ENCODE assay signal across 10 cellular contexts in the genomic region with DNA sequence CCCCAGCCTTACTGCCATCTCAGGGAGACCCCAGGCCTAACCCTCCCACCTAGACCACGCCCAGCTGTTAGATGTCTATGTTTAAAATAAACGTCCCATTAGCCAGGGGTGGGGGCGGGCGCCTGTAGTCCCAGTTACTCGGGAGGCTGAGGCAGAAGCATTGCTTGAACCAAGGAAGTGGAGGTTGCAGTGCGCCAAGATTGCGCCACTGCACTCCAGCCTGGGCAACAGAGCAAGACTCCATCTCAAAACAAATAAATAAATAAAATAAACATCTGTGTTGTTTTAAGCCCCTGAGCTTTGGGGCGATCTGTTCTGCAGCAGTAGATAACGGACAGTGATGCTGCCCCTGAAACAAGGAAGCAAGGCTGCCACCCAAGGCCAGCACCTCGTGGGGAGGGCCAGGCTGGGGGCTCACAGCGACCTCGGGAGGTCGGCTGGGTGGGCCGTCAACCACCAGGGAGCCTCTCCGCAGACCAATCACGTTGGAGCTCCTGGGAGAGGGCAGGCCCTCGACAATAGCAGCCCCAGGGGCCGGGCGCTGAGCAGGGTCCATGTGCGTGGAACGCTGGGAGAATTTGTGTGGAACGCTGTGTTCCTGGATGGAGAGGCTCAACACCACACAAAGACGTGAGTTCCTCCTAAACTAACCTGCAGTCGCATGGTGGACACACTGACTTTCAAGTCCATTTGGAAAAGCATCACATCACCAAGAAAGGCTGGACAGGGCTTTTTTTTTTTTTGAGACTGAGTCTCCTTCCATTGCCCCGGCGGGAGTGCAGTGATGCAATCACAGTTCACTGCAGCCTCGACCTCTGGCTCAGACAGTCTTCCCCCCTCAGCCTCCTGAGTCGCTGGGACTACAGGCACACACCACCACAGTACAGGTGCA. TPM values are rescaled to one million over a fixed set of nuclear protein-coding genes. Genes with fewer than 3 reads are reported as not detected.
A peak's percentile ranks its signal among the peaks of the same experiment; 100 is the strongest.
DNase-seq lines count a peak whose midpoint lies in the region; ATAC-seq, FAIRE-seq and TF ChIP-seq lines count a peak whose summit lies in the region.
"Had no signal": no experiment of that assay in that cellular context is flagged by ENCODE, and none has a peak within 500 bp of the region (broad histone marks: within the 10 kb centered on the region; RNA-seq: fewer than 3 reads in every experiment).

No MANE protein-coding gene starts in this region.

- 54% methylated on average over 27 of the region's 28 CpGs for WGBS in K562 (ENCODE audit: insufficient coverage, low coverage, missing lambda C conversion rate)

- TF ChIP-seq POLR2A in K562 (conservative IDR thresholded peaks at IDR 0.05): no peak

- no peaks in the 10 kb centered on the region for H3K36me3 Mint-ChIP-seq in nephron (ENCODE audit: low read depth)

- peaks cover 3% of the 10 kb centered on the region; the same call in 1 of the 2 replicates for H4K20me1 ChIP-seq in K562 (replicated peaks; ENCODE audit: control insufficient read depth, insufficient read depth, low read length)

- CTCF ChIA-PET in K562 (lab: Yijun Ruan, JAX; ENCODE audit: low intra/inter-chr PET ratio): no interaction called here

- peaks cover 3% of the 10 kb centered on the region for H3K9me1 ChIP-seq in K562 (ENCODE audit: control insufficient read depth, insufficient read depth, low read length)

- POLR2A ChIA-PET in K562 (lab: Yijun Ruan, JAX): no interaction called here

- no peak overlapping the region for H3K9ac ChIP-seq in HUES6 (ENCODE audit: low read length)
- H3K9ac ChIP-seq in K562 (ENCODE audit: insufficient read depth in 1 of 2, low read depth in 2 of 2, low read length in 2 of 2): peak overlapping the region; percentile 48 to 80; a peak in 3 of 4 replicates

- H3K4me2 ChIP-seq in K562 (ENCODE audit: insufficient read depth, low read length): no peak overlapping the region

- H3K27ac ChIP-seq in C4-2B (peak overlapping the region; percentile 62), HUES6 (ENCODE audit: low read depth, low read length) (no peak overlapping the region), K562 (ENCODE audit: extremely low read depth, low read depth, low read length) (no peak overlapping the region)

- FAIRE-seq in K562 (lab: Jason Lieb, UNC): peak; percentile 19
- FAIRE-seq in frontal cortex (lab: Jason Lieb, UNC): no peak

- DNase-seq in K562 (ENCODE audit: extremely low read depth in 1 of 4, low spot score in 3 of 4) (peak in 1 of 4 experiments; percentile 28), ecto neural progenitor cell (ENCODE audit: low spot score) (no peak), frontal cortex (ENCODE audit: low spot score in 2 of 2) (no peak), foreskin melanocyte (no peak)
- DNase-seq in activated effector memory CD4-positive, alpha-beta T cell treated with Interleukin-2 at 50 U/mL for 16 hours: no peak

- no peak for TF ChIP-seq CTCF in C4-2B (conservative IDR thresholded peaks at IDR 0.05)
- no peak for TF ChIP-seq CTCF in K562 (IDR thresholded peaks at IDR 0.05 in 2 of 3, conservative IDR thresholded peaks at IDR 0.05 in 1 of 3; ENCODE audit: insufficient read depth in 2 of 3, low read depth in 1 of 3, low read length in 3 of 3)
- no peak for TF ChIP-seq CTCF in nephron (IDR thresholded peaks at IDR 0.05; ENCODE audit: unreplicated experiment in 3 of 3)

- H3K79me2 ChIP-seq in K562 (ENCODE audit: control insufficient read depth, insufficient read depth, low read length): no peaks in the 10 kb centered on the region

- H3K4me1 Mint-ChIP-seq in nephron: peaks cover 4% of the 10 kb centered on the region

- TF ChIP-seq EP300 in K562 (IDR thresholded peaks at IDR 0.05; ENCODE audit: low read length): no peak

- ATAC-seq in K562: peak; percentile 29

- H3K4me3 ChIP-seq in HUES6 (ENCODE audit: low read depth, low read length): peak overlapping the region; percentile 71; the same call in 1 of the 2 replicates
- no peak overlapping the region for H3K4me3 ChIP-seq in K562

- intact Hi-C loops in K562 (cut with micrococcal nuclease): no loop called here

- peak overlapping the region; percentile 93; the same call in 1 of the 2 replicates for H2AFZ ChIP-seq in K562 (ENCODE audit: low read depth, low read length)

- BruUV-seq in K562 (replicated peaks; lab: Mats Ljungman, UMichigan): no TSS peak

- in situ Hi-C loops in K562 (cut with MboI): no loop called here

- TF ChIP-seq RAD21 in K562 (CRISPR knock-in tag; conservative IDR thresholded peaks at IDR 0.05 in 1 of 2, IDR thresholded peaks at IDR 0.05 in 1 of 2): no peak

- no peaks in the 10 kb centered on the region for H3K9me3 ChIP-seq in HUES6 (ENCODE audit: control insufficient read depth, insufficient read depth, low read depth, low read length)
- no peaks in the 10 kb centered on the region for H3K9me3 ChIP-seq in K562 (replicated peaks; ENCODE audit: control insufficient read depth, insufficient read depth, low read depth, low read length)
- H3K9me3 ChIP-seq: psoas muscle had no signal

- H3K36me3 ChIP-seq in HUES6 (ENCODE audit: control insufficient read depth, insufficient read depth, low read length): peaks cover 3% of the 10 kb centered on the region
- H3K36me3 ChIP-seq in K562 (ENCODE audit: control insufficient read depth, insufficient read depth, low read length): no peaks in the 10 kb centered on the region

- H3K4me3 Mint-ChIP-seq in nephron: peak overlapping the region; percentile 61 to 68 (median 61)

- H3K27me3 ChIP-seq in HUES6 (ENCODE audit: control insufficient read depth, insufficient read depth, low read length) (no peaks in the 10 kb centered on the region), K562 (ENCODE audit: control insufficient read depth in 2 of 2, insufficient read depth in 2 of 2, low read length in 2 of 2) (no peaks in the 10 kb centered on the region)

- no peak overlapping the region for H3K27ac Mint-ChIP-seq in nephron

- peaks cover 9% of the 10 kb centered on the region for H3K27me3 Mint-ChIP-seq in nephron (ENCODE audit: low read depth)

- peaks cover 5% of the 10 kb centered on the region for H3K4me1 ChIP-seq in HUES6 (ENCODE audit: control insufficient read depth, insufficient read depth, low read length)
- peaks cover 8 to 61% of the 10 kb centered on the region in 2 experiments for H3K4me1 ChIP-seq in K562 (replicated peaks in 1 of 2; ENCODE audit: control insufficient read depth in 2 of 2, insufficient read depth in 2 of 2, low read length in 2 of 2)

- H3K9me3 Mint-ChIP-seq in nephron: no peaks in the 10 kb centered on the region

RNA-seq across cellular contexts. Expression of gene HELZ2, which starts 1.0 kb away (rescaled TPM):
- total RNA-seq in K562 (2011; cell fraction: chromatin; rRNA removed; ENCODE audit: low replicate concordance): 12.0 and 57.7 TPM in 2 replicates
- total RNA-seq in K562 (2011; cell fraction: nucleolus; rRNA removed): 46.8 and 60.9 TPM in 2 replicates
- 17.9 and 18.1 TPM in 2 replicates for total RNA-seq in K562 (2011; cell fraction: nucleoplasm; rRNA removed)
- total RNA-seq in K562 (2014; rRNA removed) (5.0 and 5.9 TPM in 2 replicates), K562 (2014; rRNA removed; fragmentation: Illumina TruSeq; extraction: Trizol) (0.26 and 0.69 TPM in 2 replicates), K562 (2015; rRNA removed; fragmentation: Illumina TruSeq; extraction: Trizol) (2.4 and 3.5 TPM in 2 replicates), K562 (2021) (7.8 and 9.1 TPM in 2 replicates), frontal cortex (3.7 TPM)
- polyA plus RNA-seq in K562 (2011; rRNA removed) (3.3 and 3.5 TPM in 2 replicates), K562 (2014; fragmentation: Illumina TruSeq; extraction: Trizol) (2.3 and 3.5 TPM in 2 replicates), K562 (2014; fragmentation: Nextera tagmentation; extraction: Ambion mirVana) (under 1 TPM in 1 of 2 experiments, not detected in 1; 0.03 TPM), K562 (2014; rRNA removed) (2.8 and 5.0 TPM in 2 replicates)
- polyA plus RNA-seq in K562 (2011; cell fraction: cytosol; rRNA removed): 1.7 and 5.6 TPM in 2 replicates
- 8.9 and 19.2 TPM in 2 replicates for polyA plus RNA-seq in K562 (2011; cell fraction: nucleus; rRNA removed)
- 4.9 and 15.0 TPM in 2 replicates for polyA plus RNA-seq in K562 (2012)
- 2.3 and 6.2 TPM in 2 replicates for polyA minus RNA-seq in K562 (2011; rRNA and poly(A)+ RNA removed)
- 7.4 and 13.1 TPM in 2 replicates for polyA minus RNA-seq in K562 (2011; cell fraction: cytosol; rRNA and poly(A)+ RNA removed)
- 15.1 and 18.3 TPM in 2 replicates for polyA minus RNA-seq in K562 (2011; cell fraction: nucleus; rRNA and poly(A)+ RNA removed)

RNA-seq across cellular contexts. Expression of gene FNDC11, which starts 21.1 kb away (rescaled TPM):
- total RNA-seq in K562 (2011; cell fraction: chromatin; rRNA removed; ENCODE audit: low replicate concordance): 1.1 and 6.2 TPM in 2 replicates
- total RNA-seq in K562 (2011; cell fraction: nucleolus; rRNA removed): 5.0 and 5.5 TPM in 2 replicates
- total RNA-seq in K562 (2011; cell fraction: nucleoplasm; rRNA removed): 1.8 and 2.2 TPM in 2 replicates
- total RNA-seq in K562 (2014; rRNA removed) (0.64 and 0.65 TPM in 2 replicates), K562 (2014; rRNA removed; fragmentation: Illumina TruSeq; extraction: Trizol) (0.06 TPM in 1 of 2 replicates, not detected in the other), K562 (2015; rRNA removed; fragmentation: Illumina TruSeq; extraction: Trizol) (0.14 and 0.23 TPM in 2 replicates), K562 (2021) (0.74 and 0.89 TPM in 2 replicates), frontal cortex (6.1 TPM)
- polyA plus RNA-seq in K562 (2011; rRNA removed) (1.2 TPM in 2 replicates), K562 (2014; fragmentation: Illumina TruSeq; extraction: Trizol) (0.15 and 0.39 TPM in 2 replicates), K562 (2014; fragmentation: Nextera tagmentation; extraction: Ambion mirVana) (under 1 TPM in 1 of 2 experiments, not detected in 1; 0.08 TPM), K562 (2014; rRNA removed) (1.2 and 2.3 TPM in 2 replicates)
- 1.9 and 6.4 TPM in 2 replicates for polyA plus RNA-seq in K562 (2011; cell fraction: cytosol; rRNA removed)
- polyA plus RNA-seq in K562 (2011; cell fraction: nucleus; rRNA removed): 5.8 and 19.1 TPM in 2 replicates
- polyA plus RNA-seq in K562 (2012): 0.94 and 1.1 TPM in 2 replicates
- 0.45 and 0.56 TPM in 2 replicates for polyA minus RNA-seq in K562 (2011; rRNA and poly(A)+ RNA removed)
- polyA minus RNA-seq in K562 (2011; cell fraction: cytosol; rRNA and poly(A)+ RNA removed): 0.46 and 1.3 TPM in 2 replicates
- polyA minus RNA-seq in K562 (2011; cell fraction: nucleus; rRNA and poly(A)+ RNA removed): 1.6 and 3.9 TPM in 2 replicates

RNA-seq across cellular contexts. Expression of gene SRMS, which starts 27.5 kb away (rescaled TPM):
- not detected in 2 replicates for total RNA-seq in K562 (2011; cell fraction: chromatin; rRNA removed; ENCODE audit: low replicate concordance)
- 0.17 TPM in 1 of 2 replicates, not detected in the other for total RNA-seq in K562 (2011; cell fraction: nucleolus; rRNA removed)
- not detected in 2 replicates for total RNA-seq in K562 (2011; cell fraction: nucleoplasm; rRNA removed)
- total RNA-seq in K562 (2014; rRNA removed) (not detected in 2 replicates), K562 (2014; rRNA removed; fragmentation: Illumina TruSeq; extraction: Trizol) (not detected in 2 replicates), K562 (2015; rRNA removed; fragmentation: Illumina TruSeq; extraction: Trizol) (not detected in 2 replicates), K562 (2021) (not detected in 2 replicates), frontal cortex (not detected)
- polyA plus RNA-seq in K562 (2011; rRNA removed) (0.04 and 0.07 TPM in 2 replicates), K562 (2014; fragmentation: Illumina TruSeq; extraction: Trizol) (not detected in 2 replicates), K562 (2014; fragmentation: Nextera tagmentation; extraction: Ambion mirVana) (not detected), K562 (2014; rRNA removed) (not detected in 2 replicates)
- 0.03 and 0.07 TPM in 2 replicates for polyA plus RNA-seq in K562 (2011; cell fraction: cytosol; rRNA removed)
- polyA plus RNA-seq in K562 (2011; cell fraction: nucleus; rRNA removed): 0.13 and 0.21 TPM in 2 replicates
- polyA plus RNA-seq in K562 (2012): 0.05 TPM in 1 of 2 replicates, not detected in the other
- not detected in 2 replicates for polyA minus RNA-seq in K562 (2011; rRNA and poly(A)+ RNA removed)
- not detected in 2 replicates for polyA minus RNA-seq in K562 (2011; cell fraction: cytosol; rRNA and poly(A)+ RNA removed)
- polyA minus RNA-seq in K562 (2011; cell fraction: nucleus; rRNA and poly(A)+ RNA removed): not detected in 2 replicates
- total RNA-seq: psoas muscle, temporal lobe had no signal
- polyA plus RNA-seq: psoas muscle had no signal

RNA-seq across cellular contexts. Expression of gene PTK6, which starts 37.9 kb away (rescaled TPM):
- not detected in 2 replicates for total RNA-seq in K562 (2011; cell fraction: chromatin; rRNA removed; ENCODE audit: low replicate concordance)
- not detected in 2 replicates for total RNA-seq in K562 (2011; cell fraction: nucleolus; rRNA removed)
- total RNA-seq in K562 (2011; cell fraction: nucleoplasm; rRNA removed): not detected in 2 replicates
- total RNA-seq in K562 (2014; rRNA removed) (not detected in 2 replicates), K562 (2014; rRNA removed; fragmentation: Illumina TruSeq; extraction: Trizol) (not detected in 2 replicates), K562 (2015; rRNA removed; fragmentation: Illumina TruSeq; extraction: Trizol) (not detected in 2 replicates), K562 (2021) (not detected in 2 replicates), frontal cortex (not detected)
- polyA plus RNA-seq in K562 (2011; rRNA removed) (not detected in 2 replicates), K562 (2014; fragmentation: Illumina TruSeq; extraction: Trizol) (not detected in 2 replicates), K562 (2014; fragmentation: Nextera tagmentation; extraction: Ambion mirVana) (not detected), K562 (2014; rRNA removed) (0.07 TPM in 1 of 2 replicates, not detected in the other)
- 0.03 TPM in 1 of 2 replicates, not detected in the other for polyA plus RNA-seq in K562 (2011; cell fraction: cytosol; rRNA removed)
- not detected in 2 replicates for polyA plus RNA-seq in K562 (2011; cell fraction: nucleus; rRNA removed)
- 0.11 TPM in 1 of 2 replicates, not detected in the other for polyA plus RNA-seq in K562 (2012)
- polyA minus RNA-seq in K562 (2011; rRNA and poly(A)+ RNA removed): not detected in 2 replicates
- polyA minus RNA-seq in K562 (2011; cell fraction: cytosol; rRNA and poly(A)+ RNA removed): not detected in 2 replicates
- polyA minus RNA-seq in K562 (2011; cell fraction: nucleus; rRNA and poly(A)+ RNA removed): not detected in 2 replicates
- total RNA-seq: temporal lobe had no signal

RNA-seq across cellular contexts. Expression of gene GMEB2, which starts 51.8 kb away (rescaled TPM):
- 8.8 and 18.6 TPM in 2 replicates for total RNA-seq in K562 (2011; cell fraction: chromatin; rRNA removed; ENCODE audit: low replicate concordance)
- total RNA-seq in K562 (2011; cell fraction: nucleolus; rRNA removed): 13.2 and 13.8 TPM in 2 replicates
- 10.0 and 10.4 TPM in 2 replicates for total RNA-seq in K562 (2011; cell fraction: nucleoplasm; rRNA removed)
- total RNA-seq in K562 (2014; rRNA removed) (10.2 and 11.5 TPM in 2 replicates), K562 (2014; rRNA removed; fragmentation: Illumina TruSeq; extraction: Trizol) (2.6 and 2.8 TPM in 2 replicates), K562 (2015; rRNA removed; fragmentation: Illumina TruSeq; extraction: Trizol) (5.2 and 5.5 TPM in 2 replicates), K562 (2021) (11.5 and 13.9 TPM in 2 replicates), frontal cortex (6.1 TPM)
- polyA plus RNA-seq in K562 (2011; rRNA removed) (7.4 and 8.1 TPM in 2 replicates), K562 (2014; fragmentation: Illumina TruSeq; extraction: Trizol) (6.3 and 8.8 TPM in 2 replicates), K562 (2014; fragmentation: Nextera tagmentation; extraction: Ambion mirVana) (under 1 TPM; 0.03 to 0.08 TPM), K562 (2014; rRNA removed) (8.4 and 8.5 TPM in 2 replicates)
- polyA plus RNA-seq in K562 (2011; cell fraction: cytosol; rRNA removed): 8.1 and 14.6 TPM in 2 replicates
- polyA plus RNA-seq in K562 (2011; cell fraction: nucleus; rRNA removed): 18.5 and 27.6 TPM in 2 replicates
- polyA plus RNA-seq in K562 (2012): 8.0 and 9.6 TPM in 2 replicates
- 3.0 and 4.5 TPM in 2 replicates for polyA minus RNA-seq in K562 (2011; rRNA and poly(A)+ RNA removed)
- polyA minus RNA-seq in K562 (2011; cell fraction: cytosol; rRNA and poly(A)+ RNA removed): 6.2 and 7.3 TPM in 2 replicates
- 4.3 and 4.4 TPM in 2 replicates for polyA minus RNA-seq in K562 (2011; cell fraction: nucleus; rRNA and poly(A)+ RNA removed)
